Comparison of ENCODE assay signal across 24 cellular contexts in genomic region chr1:234734412-234734835, GRCh38.
DNase-seq lines count a peak whose midpoint lies in the region; ATAC-seq, FAIRE-seq and TF ChIP-seq lines count a peak whose summit lies in the region.
"Had no signal": no experiment of that assay in that cellular context is flagged by ENCODE, and none has a peak within 500 bp of the region (broad histone marks: within the 10 kb centered on the region; RNA-seq: fewer than 3 reads in every experiment).

No MANE protein-coding gene starts in this region.

- no peak for DNase-seq in natural killer cell treated with Interleukin-12 subunit alpha and Interleukin-12 subunit beta and Interleukin-15 and Interleukin-18, amount 100 ng/mL, for 72 hours (ENCODE audit: low spot score)
- DNase-seq in natural killer cell (no peak), astrocyte (ENCODE audit: low read depth) (no peak), neural progenitor cell (ENCODE audit: low spot score) (no peak), NCI-H1436 treated with DMSO at 0.1 percent for 48 hours (lab: John Stamatoyannopoulos, UW) (no peak)
- DNase-seq: CD8-positive, alpha-beta memory T cell; DMS53; GDM1; heart right ventricle; left ventricle myocardium inferior; NCI-H526 treated with DMSO at 0.1 percent for 48 hours; RPMI8226; stimulated activated CD4-positive, alpha-beta T cell treated with anti-CD3 and anti-CD28 coated beads, Interleukin-1b, Interleukin-23, amount 100 ng/mL, for 48 hours; T-helper 9 cell; testis had no signal

- H3K4me3 Mint-ChIP-seq in natural killer cell treated with Interleukin-12 subunit alpha and Interleukin-12 subunit beta and Interleukin-15 and Interleukin-18, amount 100 ng/mL, for 72 hours, result no peak overlapping the region
- H3K4me3 Mint-ChIP-seq in natural killer cell, result no peak overlapping the region
- peak overlapping the region; percentile 40 for H3K4me3 Mint-ChIP-seq in astrocyte (ENCODE audit: unreplicated experiment)
- H3K4me3 Mint-ChIP-seq in neural progenitor cell, result no peak overlapping the region
- H3K4me3 Mint-ChIP-seq: CD8-positive, alpha-beta memory T cell; central memory CD8-positive, alpha-beta T cell; mesothelial cell of epicardium; WTC11 had no signal

- H3K27me3 ChIP-seq in astrocyte (ENCODE audit: insufficient read depth, low read length) (no peaks in the 10 kb centered on the region), neural progenitor cell (no peaks in the 10 kb centered on the region)
- H3K27me3 ChIP-seq: ascending aorta, heart right ventricle, testis had no signal

- no peaks in the 10 kb centered on the region for H3F3A ChIP-seq in neural progenitor cell (ENCODE audit: low read depth)

- H3K4me1 ChIP-seq in astrocyte (ENCODE audit: insufficient read depth, low read length) (peaks cover 26% of the 10 kb centered on the region), neural progenitor cell (peaks cover 22% of the 10 kb centered on the region)
- H3K4me1 ChIP-seq: HAP-1, testis had no signal

- no peak for ATAC-seq in natural killer cell treated with Interleukin-12 subunit alpha and Interleukin-12 subunit beta and Interleukin-15 and Interleukin-18, amount 100 ng/mL, for 72 hours
- ATAC-seq in natural killer cell, result no peak
- ATAC-seq in GM18517 (IDR thresholded peaks at IDR 0.05; ENCODE audit: unreplicated experiment), result no peak
- no peak for ATAC-seq in HG03439 (IDR thresholded peaks at IDR 0.05; ENCODE audit: unreplicated experiment)
- ATAC-seq: heart right ventricle had no signal

- no peak for FAIRE-seq in astrocyte (lab: Jason Lieb, UNC)

- peaks cover 36 to 42% of the 10 kb centered on the region in 2 donors for H3K4me1 Mint-ChIP-seq in natural killer cell treated with Interleukin-12 subunit alpha and Interleukin-12 subunit beta and Interleukin-15 and Interleukin-18, amount 100 ng/mL, for 72 hours (ENCODE audit: low read depth in 2 of 2)
- H3K4me1 Mint-ChIP-seq in natural killer cell (peaks cover 5 to 8% of the 10 kb centered on the region in 2 donors), astrocyte (ENCODE audit: low read depth, unreplicated experiment) (peaks cover 41% of the 10 kb centered on the region), neural progenitor cell (peaks cover 84% of the 10 kb centered on the region)

- no peak for TF ChIP-seq CTCF in natural killer cell (IDR thresholded peaks at IDR 0.05)
- no peak for TF ChIP-seq CTCF in astrocyte (IDR thresholded peaks at IDR 0.05; ENCODE audit: insufficient read depth, low read depth, low read length)
- TF ChIP-seq CTCF in neural progenitor cell (IDR thresholded peaks at IDR 0.05), result no peak

- intact Hi-C loops in natural killer cell (cut with micrococcal nuclease), result no loop called here

- H3K79me2 ChIP-seq in astrocyte (ENCODE audit: insufficient read depth, low read length), result no peaks in the 10 kb centered on the region
- no peaks in the 10 kb centered on the region for H3K79me2 ChIP-seq in neural progenitor cell (ENCODE audit: low read depth)

- H3K36me3 Mint-ChIP-seq in natural killer cell treated with Interleukin-12 subunit alpha and Interleukin-12 subunit beta and Interleukin-15 and Interleukin-18, amount 100 ng/mL, for 72 hours, result no peaks in the 10 kb centered on the region
- no peaks in the 10 kb centered on the region for H3K36me3 Mint-ChIP-seq in natural killer cell
- H3K36me3 Mint-ChIP-seq in astrocyte (ENCODE audit: low read depth, unreplicated experiment), result no peaks in the 10 kb centered on the region
- no peaks in the 10 kb centered on the region for H3K36me3 Mint-ChIP-seq in neural progenitor cell
- H3K36me3 Mint-ChIP-seq: CD8-positive, alpha-beta memory T cell; mesothelial cell of epicardium; WTC11 had no signal

- peak overlapping the region; percentile 33 to 97 for H3K27ac Mint-ChIP-seq in natural killer cell treated with Interleukin-12 subunit alpha and Interleukin-12 subunit beta and Interleukin-15 and Interleukin-18, amount 100 ng/mL, for 72 hours
- no peak overlapping the region for H3K27ac Mint-ChIP-seq in natural killer cell
- H3K27ac Mint-ChIP-seq in astrocyte (ENCODE audit: unreplicated experiment), result peak overlapping the region; percentile 77
- peak overlapping the region; percentile 94 for H3K27ac Mint-ChIP-seq in neural progenitor cell
- H3K27ac Mint-ChIP-seq: mesothelial cell of epicardium, WTC11 had no signal

- no peaks in the 10 kb centered on the region for H3K9me3 Mint-ChIP-seq in natural killer cell treated with Interleukin-12 subunit alpha and Interleukin-12 subunit beta and Interleukin-15 and Interleukin-18, amount 100 ng/mL, for 72 hours
- H3K9me3 Mint-ChIP-seq in natural killer cell (no peaks in the 10 kb centered on the region), astrocyte (ENCODE audit: unreplicated experiment) (no peaks in the 10 kb centered on the region), neural progenitor cell (no peaks in the 10 kb centered on the region)
- H3K9me3 Mint-ChIP-seq: CD8-positive, alpha-beta memory T cell; central memory CD8-positive, alpha-beta T cell; mesothelial cell of epicardium; WTC11 had no signal

- no peaks in the 10 kb centered on the region for H3K27me3 Mint-ChIP-seq in natural killer cell treated with Interleukin-12 subunit alpha and Interleukin-12 subunit beta and Interleukin-15 and Interleukin-18, amount 100 ng/mL, for 72 hours
- no peaks in the 10 kb centered on the region for H3K27me3 Mint-ChIP-seq in natural killer cell (ENCODE audit: low read depth in 2 of 2)
- H3K27me3 Mint-ChIP-seq in astrocyte (ENCODE audit: low read depth, unreplicated experiment), result no peaks in the 10 kb centered on the region
- H3K27me3 Mint-ChIP-seq in neural progenitor cell (ENCODE audit: insufficient read depth, low read depth), result peaks cover 12% of the 10 kb centered on the region
- H3K27me3 Mint-ChIP-seq: central memory CD8-positive, alpha-beta T cell had no signal

- H3K27ac ChIP-seq in astrocyte (ENCODE audit: low read depth, low read length) (no peak overlapping the region), neural progenitor cell (no peak overlapping the region)
- H3K27ac ChIP-seq: ascending aorta, epithelial cell of prostate, heart right ventricle, left ventricle myocardium inferior, skin epidermis, testis had no signal

- H3K9ac ChIP-seq in astrocyte (ENCODE audit: low read length) (no peak overlapping the region), neural progenitor cell (no peak overlapping the region)

- no peaks in the 10 kb centered on the region for H4K20me1 ChIP-seq in astrocyte (ENCODE audit: insufficient read depth, low read length)
- no peaks in the 10 kb centered on the region for H4K20me1 ChIP-seq in neural progenitor cell (ENCODE audit: low read depth)

- H3K9me3 ChIP-seq in astrocyte (ENCODE audit: insufficient read depth, low read depth, low read length), result no peaks in the 10 kb centered on the region
- no peaks in the 10 kb centered on the region for H3K9me3 ChIP-seq in neural progenitor cell (ENCODE audit: low read depth)
- H3K9me3 ChIP-seq: ascending aorta, HAP-1, heart right ventricle, left ventricle myocardium inferior, testis had no signal

- no peak overlapping the region for H3K4me3 ChIP-seq in astrocyte (ENCODE audit: insufficient read depth, low read depth, low read length)
- no peak overlapping the region for H3K4me3 ChIP-seq in neural progenitor cell
- H3K4me3 ChIP-seq: ascending aorta, HAP-1, heart right ventricle, left ventricle myocardium inferior, skin epidermis, testis had no signal

- H3K36me3 ChIP-seq in astrocyte (ENCODE audit: insufficient read depth, low read length) (no peaks in the 10 kb centered on the region), neural progenitor cell (no peaks in the 10 kb centered on the region)
- H3K36me3 ChIP-seq: ascending aorta, HAP-1, heart right ventricle, left ventricle myocardium inferior had no signal

- H3K4me2 ChIP-seq in astrocyte (ENCODE audit: low read length), result no peak overlapping the region
- no peak overlapping the region for H3K4me2 ChIP-seq in neural progenitor cell

- no peak overlapping the region for H2AFZ ChIP-seq in astrocyte (ENCODE audit: low read depth, low read length)
- H2AFZ ChIP-seq in neural progenitor cell (replicated peaks), result no peak overlapping the region

Comparison
In these comparisons a context has a peak if more than half of its experiments do, and no peak if none do; other contexts are left out.
1. H3K27ac Mint-ChIP-seq: peak in natural killer cell treated with Interleukin-12 subunit alpha and Interleukin-12 subunit beta and Interleukin-15 and Interleukin-18, amount 100 ng/mL, for 72 hours (2 of 2), astrocyte (single experiment) and neural progenitor cell (single experiment); none in natural killer cell (0 of 2).